In genomic region chr10:3820255-3820654, GRCh38 we compare ENCODE assay signal across 22 cellular contexts. TPM values are rescaled to one million over a fixed set of nuclear protein-coding genes. Genes with fewer than 3 reads are reported as not detected.
A peak's percentile ranks its signal among the peaks of the same experiment; 100 is the strongest.
DNase-seq lines count a peak whose midpoint lies in the region; ATAC-seq and TF ChIP-seq lines count a peak whose summit lies in the region.
"Had no signal": no experiment of that assay in that cellular context is flagged by ENCODE, and none has a peak within 500 bp of the region (broad histone marks: within the 10 kb centered on the region; RNA-seq: fewer than 3 reads in every experiment).

No MANE protein-coding gene starts in this region.

- TF ChIP-seq CTCF in foreskin keratinocyte (conservative IDR thresholded peaks at IDR 0.05) (no peak), natural killer cell (IDR thresholded peaks at IDR 0.05) (no peak), GM10248 (IDR thresholded peaks at IDR 0.05; ENCODE audit: control extremely low read depth, extremely low read depth, low read depth, missing control alignments) (no peak)

- H3K36me3 Mint-ChIP-seq in natural killer cell, result no peaks in the 10 kb centered on the region
- peaks cover 0 to 13% of the 10 kb centered on the region in 2 donors for H3K36me3 Mint-ChIP-seq in activated naive CD4-positive, alpha-beta T cell treated with anti-CD3 and anti-CD28 coated beads, Interleukin-2, amount 50 U/mL, for 72 hours
- H3K36me3 Mint-ChIP-seq: activated CD4-positive, alpha-beta memory T cell treated with anti-CD3 and anti-CD28 coated beads for 36 hours; CD8-positive, alpha-beta memory T cell; WTC11 had no signal

- H3K4me3 Mint-ChIP-seq in natural killer cell, result no peak overlapping the region
- H3K4me3 Mint-ChIP-seq: activated CD4-positive, alpha-beta memory T cell treated with anti-CD3 and anti-CD28 coated beads for 36 hours; CD8-positive, alpha-beta memory T cell; T-helper 2 cell treated with Interferon-gamma antibody and Interleukin-4, amounts not matched to agents 5 μg/mL and 100 μg/mL, for 36 hours; WTC11 had no signal

- intact Hi-C loops in natural killer cell (cut with micrococcal nuclease), result no loop called here

- CTCF ChIA-PET in GM10248 (lab: Yijun Ruan, JAX), result interaction anchor here (1.9 to 2.6 kb wide), 2 partner anchors 10 to 13 kb away, joined by 9 read pairs; no protein-coding TSS in a partner anchor

- peaks cover 10 to 15% of the 10 kb centered on the region in 2 donors for H3K4me1 Mint-ChIP-seq in natural killer cell

- H3K27me3 ChIP-seq in foreskin keratinocyte, result no peaks in the 10 kb centered on the region
- H3K27me3 ChIP-seq: thyroid gland had no signal

- H3K27ac ChIP-seq in foreskin keratinocyte, result peak overlapping the region; percentile 63
- H3K27ac ChIP-seq: thyroid gland had no signal

- DNase-seq in H4 (ENCODE audit: low spot score) (peak; percentile 55), amniotic epithelial cell (ENCODE audit: low read depth) (peak; percentile 78), foreskin keratinocyte (peak; percentile 61 to 66), activated gamma-delta T cell (lab: John Stamatoyannopoulos, UW) (no peak), natural killer cell (no peak), GM10248 (ENCODE audit: extremely low spot score) (no peak)
- DNase-seq in activated naive CD4-positive, alpha-beta T cell treated with anti-CD3 and anti-CD28 coated beads, Interleukin-2, amount 50 U/mL, for 72 hours (ENCODE audit: low spot score in 2 of 2), result no peak
- DNase-seq: activated CD4-positive, alpha-beta memory T cell treated with anti-CD3 and anti-CD28 coated beads for 36 hours; activated naive CD4-positive, alpha-beta T cell; aorta; CD8-positive, alpha-beta memory T cell; DMS79; Karpas-422; midbrain; NCI-H1092; NCI-H2029; NCI-H446; stimulated activated CD4-positive, alpha-beta T cell treated with anti-CD3 and anti-CD28 coated beads, Interleukin-1b, Interleukin-23, amount 100 ng/mL, for 48 hours; stimulated activated naive CD4-positive, alpha-beta T cell; thyroid gland had no signal

- no peaks in the 10 kb centered on the region for H3K9me3 Mint-ChIP-seq in natural killer cell
- peaks cover 0 to 13% of the 10 kb centered on the region in 2 donors for H3K9me3 Mint-ChIP-seq in activated naive CD4-positive, alpha-beta T cell treated with anti-CD3 and anti-CD28 coated beads, Interleukin-2, amount 50 U/mL, for 72 hours
- H3K9me3 Mint-ChIP-seq: activated CD4-positive, alpha-beta memory T cell treated with anti-CD3 and anti-CD28 coated beads for 36 hours; CD8-positive, alpha-beta memory T cell; T-helper 2 cell treated with Interferon-gamma antibody and Interleukin-4, amounts not matched to agents 5 μg/mL and 100 μg/mL, for 36 hours had no signal

- POLR2A ChIA-PET in GM10248 (lab: Yijun Ruan, JAX), result no interaction called here

- H3K4me1 ChIP-seq in foreskin keratinocyte, result peaks cover 7% of the 10 kb centered on the region
- H3K4me1 ChIP-seq: thyroid gland had no signal

- no peak overlapping the region for H3K27ac Mint-ChIP-seq in natural killer cell
- H3K27ac Mint-ChIP-seq in activated naive CD4-positive, alpha-beta T cell treated with anti-CD3 and anti-CD28 coated beads, Interleukin-2, amount 50 U/mL, for 72 hours, result no peak overlapping the region
- H3K27ac Mint-ChIP-seq: activated CD4-positive, alpha-beta memory T cell treated with anti-CD3 and anti-CD28 coated beads for 36 hours; CD8-positive, alpha-beta memory T cell; T-helper 2 cell treated with Interferon-gamma antibody and Interleukin-4, amounts not matched to agents 5 μg/mL and 100 μg/mL, for 36 hours; WTC11 had no signal

- ATAC-seq in foreskin keratinocyte (peak; percentile 47), natural killer cell (no peak)
- no peak for ATAC-seq in activated naive CD4-positive, alpha-beta T cell treated with anti-CD3 and anti-CD28 coated beads, Interleukin-2, amount 50 U/mL, for 72 hours
- ATAC-seq: WTC11 had no signal

- H3K27me3 Mint-ChIP-seq in natural killer cell (ENCODE audit: low read depth in 2 of 2), result no peaks in the 10 kb centered on the region
- H3K27me3 Mint-ChIP-seq: activated CD4-positive, alpha-beta memory T cell treated with anti-CD3 and anti-CD28 coated beads for 36 hours; CD8-positive, alpha-beta memory T cell had no signal

RNA-seq across cellular contexts. Expression of gene KLF6, which starts 35.2 kb away (rescaled TPM):
- 2.9 and 3.9 TPM in 2 replicates for total RNA-seq in H4 (2014; rRNA removed; shearing (Covaris generic))
- 133 and 156 TPM in 2 replicates for total RNA-seq in foreskin keratinocyte
- 42.0 and 42.5 TPM in 2 replicates for polyA plus RNA-seq in foreskin keratinocyte
- total RNA-seq in natural killer cell, result 1,000 to 10,000 TPM; 1,044 to 1,768 (median 1,056) TPM
- total RNA-seq in activated naive CD4-positive, alpha-beta T cell treated with anti-CD3 and anti-CD28 coated beads, Interleukin-2, amount 50 U/mL, for 72 hours, result 100 to 1,000 TPM in 1 of 2 donors, 10 to 100 TPM in 1; 85.2 to 126 TPM

Comparison
In these comparisons a context has a peak if more than half of its experiments do, and no peak if none do; other contexts are left out.
1. DNase-seq: peak in H4 (single experiment), amniotic epithelial cell (single experiment) and foreskin keratinocyte (2 of 2); none in activated gamma-delta T cell (single experiment), natural killer cell (single experiment), GM10248 (single experiment) and activated naive CD4-positive, alpha-beta T cell treated with anti-CD3 and anti-CD28 coated beads, Interleukin-2, amount 50 U/mL, for 72 hours (0 of 2).
2. RNA of gene KLF6, which starts 35.2 kb away (total RNA-seq): 1,044 to 1,768 TPM in natural killer cell, 133 to 156 TPM in foreskin keratinocyte and 85.2 to 126 TPM in activated naive CD4-positive, alpha-beta T cell treated with anti-CD3 and anti-CD28 coated beads, Interleukin-2, amount 50 U/mL, for 72 hours; 2.9 to 3.9 TPM in H4; every median in the first group is over 10 times any median in the second.